1 cellular context compared by ENCODE assay signal in the genomic region with DNA sequence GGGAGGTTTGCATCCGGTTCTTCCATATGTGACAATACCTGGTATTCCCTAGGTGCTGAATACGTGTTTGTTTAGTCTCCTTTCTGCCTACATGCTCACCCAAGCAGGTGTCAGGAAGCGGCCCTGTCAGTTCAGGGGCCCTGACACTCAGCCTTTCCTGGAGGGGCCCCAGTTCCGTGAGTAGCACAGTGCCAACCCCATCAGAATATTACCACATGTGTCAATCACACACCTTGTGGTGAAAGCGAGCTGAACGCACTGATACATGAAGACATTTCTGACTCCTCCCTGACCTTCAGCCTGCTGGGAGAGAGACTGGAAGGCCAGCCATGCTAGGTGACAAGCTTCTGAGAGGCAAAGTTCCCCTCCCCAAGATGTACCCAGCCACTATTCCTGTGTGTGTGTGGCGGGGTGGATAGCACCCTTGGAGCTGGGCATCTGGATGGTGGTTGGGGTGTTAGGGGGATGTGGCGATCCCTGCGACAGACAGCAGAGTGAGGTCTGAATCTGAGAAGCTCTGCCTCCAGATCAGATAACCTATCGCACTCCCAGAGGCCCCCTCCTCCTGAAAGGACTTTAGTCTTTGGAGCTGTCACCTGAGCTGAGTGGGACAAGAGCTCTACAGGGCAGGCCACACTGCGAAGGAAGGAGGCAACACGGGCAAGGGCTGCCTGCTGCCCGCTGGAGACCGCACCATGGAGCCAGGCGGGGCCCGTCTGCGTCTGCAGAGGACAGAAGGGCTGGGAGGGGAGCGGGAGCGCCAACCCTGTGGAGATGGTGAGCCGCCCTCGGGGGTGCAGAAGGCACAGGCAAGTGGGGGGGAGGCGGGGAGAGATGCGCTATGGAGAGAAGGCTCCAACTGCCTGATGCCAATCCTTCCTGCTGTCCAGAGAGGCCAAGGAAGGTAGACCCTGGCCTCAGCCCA.
TF ChIP-seq lines count a peak whose summit lies in the region.

A gene with protein sequence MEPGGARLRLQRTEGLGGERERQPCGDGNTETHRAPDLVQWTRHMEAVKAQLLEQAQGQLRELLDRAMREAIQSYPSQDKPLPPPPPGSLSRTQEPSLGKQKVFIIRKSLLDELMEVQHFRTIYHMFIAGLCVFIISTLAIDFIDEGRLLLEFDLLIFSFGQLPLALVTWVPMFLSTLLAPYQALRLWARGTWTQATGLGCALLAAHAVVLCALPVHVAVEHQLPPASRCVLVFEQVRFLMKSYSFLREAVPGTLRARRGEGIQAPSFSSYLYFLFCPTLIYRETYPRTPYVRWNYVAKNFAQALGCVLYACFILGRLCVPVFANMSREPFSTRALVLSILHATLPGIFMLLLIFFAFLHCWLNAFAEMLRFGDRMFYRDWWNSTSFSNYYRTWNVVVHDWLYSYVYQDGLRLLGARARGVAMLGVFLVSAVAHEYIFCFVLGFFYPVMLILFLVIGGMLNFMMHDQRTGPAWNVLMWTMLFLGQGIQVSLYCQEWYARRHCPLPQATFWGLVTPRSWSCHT (plus strand): TSS at position 604 of the 925 bp plus-strand sequence. CDS start 92 bp downstream, at position 696.

TF ChIP-seq in H1, 55 proteins besides CTCF, POLR2A, EP300 and RAD21:
- TF ChIP-seq CREB1 (IDR thresholded peaks at IDR 0.05): no peak
- no peak for TF ChIP-seq JUND (IDR thresholded peaks at IDR 0.05; ENCODE audit: low read length)
- no peak for TF ChIP-seq CTBP2 (IDR thresholded peaks at IDR 0.05; ENCODE audit: borderline replicate concordance, insufficient read depth, insufficient read length, low read length)
- no peak for TF ChIP-seq ZNF274 (IDR thresholded peaks at IDR 0.05; ENCODE audit: borderline replicate concordance, extremely low read depth, low read length)
- TF ChIP-seq KDM5A (IDR thresholded peaks at IDR 0.05; ENCODE audit: low read length): no peak
- TF ChIP-seq SP1 (IDR thresholded peaks at IDR 0.05; ENCODE audit: low read depth, low read length): no peak
- TF ChIP-seq POLR2AphosphoS5 (IDR thresholded peaks at IDR 0.05; ENCODE audit: low read depth, low read length): no peak
